In the genomic region with DNA sequence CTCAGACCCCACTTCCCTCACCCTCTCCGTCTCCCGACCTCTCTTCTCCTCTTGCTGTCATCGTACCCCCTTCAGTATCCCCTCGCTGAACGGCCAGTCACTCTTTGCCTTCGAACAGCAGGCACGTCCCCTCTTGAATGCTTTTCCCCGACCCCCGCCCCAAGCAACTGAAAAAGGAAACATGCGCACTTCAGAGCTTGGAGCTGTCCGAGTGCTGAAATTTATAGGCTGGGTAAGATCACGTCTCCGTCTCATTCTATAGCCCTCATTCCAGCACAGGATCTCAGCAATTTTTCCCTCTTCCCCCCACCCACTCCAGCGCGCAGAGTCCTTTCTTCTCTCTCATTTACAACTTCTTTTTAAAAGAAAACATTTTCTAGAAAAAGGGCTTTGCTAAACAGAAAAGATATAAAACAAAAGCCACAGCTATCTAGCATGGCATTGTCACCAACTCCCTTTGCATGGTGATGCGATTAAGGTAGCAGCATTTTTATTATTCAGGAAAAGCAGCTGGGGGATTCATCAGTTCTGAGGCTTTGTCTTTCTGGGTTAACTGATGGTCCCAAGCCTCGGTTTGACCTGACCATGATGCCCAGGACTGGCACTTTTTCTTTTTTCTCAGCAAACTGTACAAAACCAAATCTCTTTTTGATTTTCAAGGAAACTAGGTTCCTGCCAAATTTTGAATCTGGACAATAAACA, we compare ENCODE assay signal across 9 cellular contexts. TPM values are rescaled to one million over a fixed set of nuclear protein-coding genes. Genes with fewer than 3 reads are reported as not detected.
DNase-seq lines count a peak whose midpoint lies in the region; ATAC-seq and TF ChIP-seq lines count a peak whose summit lies in the region.
"Had no signal": no experiment of that assay in that cellular context is flagged by ENCODE, and none has a peak within 500 bp of the region (broad histone marks: within the 10 kb centered on the region; RNA-seq: fewer than 3 reads in every experiment).

A gene (plus strand): TSS at position 249 of the 702 bp plus-strand sequence. CDS start 522 bp downstream, outside the sequence.

- intact Hi-C loops in aorta (cut with DNase I): no loop called here

- H4K20me1 ChIP-seq in GM23338 (replicated peaks; ENCODE audit: insufficient read depth): no peaks in the 10 kb centered on the region

- peaks cover 4% of the 10 kb centered on the region; the same call in 1 of the 3 replicates for H3K4me1 Mint-ChIP-seq in GM23338
- H3K4me1 Mint-ChIP-seq in activated CD4-positive, alpha-beta T cell treated with anti-CD3 and anti-CD28 coated beads, Interleukin-2, amount 10 ng/mL, durations not matched to agents 7 days and 5 days: peaks cover 2% of the 10 kb centered on the region

- H3K27me3 ChIP-seq in GM23338 (ENCODE audit: insufficient read depth): no peaks in the 10 kb centered on the region
- H3K27me3 ChIP-seq in aorta (ENCODE audit: control insufficient read depth in 1 of 2, insufficient read depth in 2 of 2, low read length in 1 of 2): no peaks in the 10 kb centered on the region
- H3K27me3 ChIP-seq in effector memory CD4-positive, alpha-beta T cell (replicated peaks; ENCODE audit: control insufficient read depth, insufficient read depth, low read length, poor library complexity, severe bottlenecking): no peaks in the 10 kb centered on the region

- peak; percentile 88 for ATAC-seq in GM23338
- no peak for ATAC-seq in aorta (ENCODE audit: low FRiP score)
- ATAC-seq in GM19467 (IDR thresholded peaks at IDR 0.05; ENCODE audit: unreplicated experiment): no peak

- CTCF ChIA-PET in activated CD4-positive, alpha-beta T cell treated with anti-CD3 and anti-CD28 coated beads, Interleukin-2, amount 10 ng/mL, durations not matched to agents 7 days and 5 days (lab: Charles Lee): interaction anchor here (0.6 to 1.1 kb wide), 2 partner anchors 52 to 475 kb away, joined by 3 to 4 read pairs; no protein-coding TSS in a partner anchor

- no peaks in the 10 kb centered on the region for H3K9me3 ChIP-seq in aorta (ENCODE audit: control insufficient read depth, low read length)
- no peaks in the 10 kb centered on the region for H3K9me3 ChIP-seq in effector memory CD4-positive, alpha-beta T cell (ENCODE audit: control insufficient read depth, low read length)

- peak; percentile 17 for DNase-seq in A172 (ENCODE audit: low spot score)
- DNase-seq in GM23338 (ENCODE audit: low spot score): peak; percentile 76
- DNase-seq in activated CD4-positive, alpha-beta T cell treated with anti-CD3 and anti-CD28 coated beads, Interleukin-2, amount 10 ng/mL, durations not matched to agents 7 days and 5 days: peak; percentile 26
- DNase-seq in iPS-NIHi7 (ENCODE audit: extremely low spot score): peak; percentile 78
- no peak for DNase-seq in aorta
- no peak for DNase-seq in NCI-H187 (lab: John Stamatoyannopoulos, UW)
- DNase-seq in effector memory CD4-positive, alpha-beta T cell: no peak

- H3K4me1 ChIP-seq in GM23338 (ENCODE audit: insufficient read depth) (peaks cover 10% of the 10 kb centered on the region), aorta (ENCODE audit: control insufficient read depth in 1 of 2, insufficient read depth in 2 of 2, low read length in 2 of 2) (no peaks in the 10 kb centered on the region)
- no peaks in the 10 kb centered on the region for H3K4me1 ChIP-seq in effector memory CD4-positive, alpha-beta T cell (ENCODE audit: control insufficient read depth, insufficient read depth, low read length, poor library complexity, severe bottlenecking)

- 5 to 12% methylated on average over 17 of the region's 17 CpGs for WGBS in aorta, 2 donors

- H3K27ac ChIP-seq in GM23338 (ENCODE audit: low read depth): no peak within 1 kb of the TSS
- H3K27ac ChIP-seq in aorta (ENCODE audit: low read depth in 1 of 2, low read length in 2 of 2): no peak within 1 kb of the TSS
- no peak within 1 kb of the TSS for H3K27ac ChIP-seq in effector memory CD4-positive, alpha-beta T cell (ENCODE audit: insufficient read depth, low read length, poor library complexity, severe bottlenecking)

- H3K27me3 Mint-ChIP-seq in GM23338 (ENCODE audit: insufficient read depth, low read depth, poor library complexity): peaks cover 2% of the 10 kb centered on the region
- H3K27me3 Mint-ChIP-seq in activated CD4-positive, alpha-beta T cell treated with anti-CD3 and anti-CD28 coated beads, Interleukin-2, amount 10 ng/mL, durations not matched to agents 7 days and 5 days: peaks cover 4% of the 10 kb centered on the region

- H3K9me3 Mint-ChIP-seq in GM23338: no peaks in the 10 kb centered on the region; the same call in 2 of the 3 replicates
- H3K9me3 Mint-ChIP-seq in activated CD4-positive, alpha-beta T cell treated with anti-CD3 and anti-CD28 coated beads, Interleukin-2, amount 10 ng/mL, durations not matched to agents 7 days and 5 days: no peaks in the 10 kb centered on the region

- no peak within 1 kb of the TSS for H3K27ac Mint-ChIP-seq in GM23338
- H3K27ac Mint-ChIP-seq in activated CD4-positive, alpha-beta T cell treated with anti-CD3 and anti-CD28 coated beads, Interleukin-2, amount 10 ng/mL, durations not matched to agents 7 days and 5 days: no peak within 1 kb of the TSS

- H3K36me3 Mint-ChIP-seq in GM23338 (ENCODE audit: low read depth): no peaks in the 10 kb centered on the region
- no peaks in the 10 kb centered on the region for H3K36me3 Mint-ChIP-seq in activated CD4-positive, alpha-beta T cell treated with anti-CD3 and anti-CD28 coated beads, Interleukin-2, amount 10 ng/mL, durations not matched to agents 7 days and 5 days (ENCODE audit: low read depth)

- H3K4me3 ChIP-seq in GM23338 (peak within 1 kb of the TSS; percentile 50), aorta (ENCODE audit: low read length in 2 of 2) (no peak within 1 kb of the TSS)
- no peak within 1 kb of the TSS for H3K4me3 ChIP-seq in effector memory CD4-positive, alpha-beta T cell (ENCODE audit: insufficient read depth, low read depth, low read length, poor library complexity, severe bottlenecking)

- peak within 1 kb of the TSS; percentile 66 for H3K4me2 ChIP-seq in GM23338

- H3K9me2 ChIP-seq in GM23338 (ENCODE audit: insufficient read depth): no peaks in the 10 kb centered on the region

- POLR2A ChIA-PET in activated CD4-positive, alpha-beta T cell treated with anti-CD3 and anti-CD28 coated beads, Interleukin-2, amount 10 ng/mL, durations not matched to agents 7 days and 5 days (lab: Charles Lee): no interaction called here

- TF ChIP-seq CTCF in GM23338 (conservative IDR thresholded peaks at IDR 0.05; ENCODE audit: low read depth in 2 of 2): no peak

- H3K4me3 Mint-ChIP-seq in GM23338: peak within 1 kb of the TSS; percentile 72
- no peak within 1 kb of the TSS for H3K4me3 Mint-ChIP-seq in activated CD4-positive, alpha-beta T cell treated with anti-CD3 and anti-CD28 coated beads, Interleukin-2, amount 10 ng/mL, durations not matched to agents 7 days and 5 days

- no peaks in the 10 kb centered on the region for H3F3A ChIP-seq in GM23338 (replicated peaks; ENCODE audit: low read depth)

- H3K36me3 ChIP-seq in GM23338 (ENCODE audit: insufficient read depth) (no peaks in the 10 kb centered on the region), aorta (ENCODE audit: control insufficient read depth in 1 of 2, insufficient read depth in 2 of 2, low read length in 1 of 2) (no peaks in the 10 kb centered on the region)
- H3K36me3 ChIP-seq in effector memory CD4-positive, alpha-beta T cell (ENCODE audit: control insufficient read depth, insufficient read depth, low read length): no peaks in the 10 kb centered on the region

- H3K79me2 ChIP-seq in GM23338 (replicated peaks; ENCODE audit: insufficient read depth): no peaks in the 10 kb centered on the region

- no peak within 1 kb of the TSS for H2AFZ ChIP-seq in GM23338

TF ChIP-seq in GM23338, 12 proteins besides CTCF, POLR2A, EP300 and RAD21:
- TF ChIP-seq CREB1 (CRISPR knock-in tag; IDR thresholded peaks at IDR 0.05; ENCODE audit: low read depth) (no peak), ZNF114 (CRISPR knock-in tag; IDR thresholded peaks at IDR 0.05) (no peak)
- TF ChIP-seq, protein P1, sequence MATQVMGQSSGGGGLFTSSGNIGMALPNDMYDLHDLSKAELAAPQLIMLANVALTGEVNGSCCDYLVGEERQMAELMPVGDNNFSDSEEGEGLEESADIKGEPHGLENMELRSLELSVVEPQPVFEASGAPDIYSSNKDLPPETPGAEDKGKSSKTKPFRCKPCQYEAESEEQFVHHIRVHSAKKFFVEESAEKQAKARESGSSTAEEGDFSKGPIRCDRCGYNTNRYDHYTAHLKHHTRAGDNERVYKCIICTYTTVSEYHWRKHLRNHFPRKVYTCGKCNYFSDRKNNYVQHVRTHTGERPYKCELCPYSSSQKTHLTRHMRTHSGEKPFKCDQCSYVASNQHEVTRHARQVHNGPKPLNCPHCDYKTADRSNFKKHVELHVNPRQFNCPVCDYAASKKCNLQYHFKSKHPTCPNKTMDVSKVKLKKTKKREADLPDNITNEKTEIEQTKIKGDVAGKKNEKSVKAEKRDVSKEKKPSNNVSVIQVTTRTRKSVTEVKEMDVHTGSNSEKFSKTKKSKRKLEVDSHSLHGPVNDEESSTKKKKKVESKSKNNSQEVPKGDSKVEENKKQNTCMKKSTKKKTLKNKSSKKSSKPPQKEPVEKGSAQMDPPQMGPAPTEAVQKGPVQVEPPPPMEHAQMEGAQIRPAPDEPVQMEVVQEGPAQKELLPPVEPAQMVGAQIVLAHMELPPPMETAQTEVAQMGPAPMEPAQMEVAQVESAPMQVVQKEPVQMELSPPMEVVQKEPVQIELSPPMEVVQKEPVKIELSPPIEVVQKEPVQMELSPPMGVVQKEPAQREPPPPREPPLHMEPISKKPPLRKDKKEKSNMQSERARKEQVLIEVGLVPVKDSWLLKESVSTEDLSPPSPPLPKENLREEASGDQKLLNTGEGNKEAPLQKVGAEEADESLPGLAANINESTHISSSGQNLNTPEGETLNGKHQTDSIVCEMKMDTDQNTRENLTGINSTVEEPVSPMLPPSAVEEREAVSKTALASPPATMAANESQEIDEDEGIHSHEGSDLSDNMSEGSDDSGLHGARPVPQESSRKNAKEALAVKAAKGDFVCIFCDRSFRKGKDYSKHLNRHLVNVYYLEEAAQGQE (IDR thresholded peaks at IDR 0.05; ENCODE audit: unreplicated experiment): peak; percentile 82

RNA-seq across cellular contexts. Expression of the gene that starts here (rescaled TPM):
- total RNA-seq in A172 (2014; rRNA removed; shearing (Covaris generic)): not detected in 2 replicates
- not detected in 2 replicates for total RNA-seq in GM23338 (2014; rRNA removed; shearing (Covaris generic))
- polyA plus RNA-seq in GM23338 (2016; fragmentation: Nextera tagmentation; extraction: Ambion mirVana) (not detected in 2 replicates), aorta (not detected)
- total RNA-seq in activated CD4-positive, alpha-beta T cell treated with anti-CD3 and anti-CD28 coated beads, Interleukin-2, amount 10 ng/mL, durations not matched to agents 7 days and 5 days: not detected
- not detected for total RNA-seq in aorta
- total RNA-seq: cardiac septum had no signal

Comparison
In these comparisons a context has a peak if more than half of its experiments do, and no peak if none do; other contexts are left out.
1. Peak in DNase-seq in A172; RNA of the gene not detected or under 1 TPM.
2. Peak in DNase-seq, ATAC-seq, H3K4me3 ChIP-seq and H3K4me2 ChIP-seq in GM23338; RNA of the gene not detected or under 1 TPM.
3. Peak in DNase-seq in activated CD4-positive, alpha-beta T cell treated with anti-CD3 and anti-CD28 coated beads, Interleukin-2, amount 10 ng/mL, durations not matched to agents 7 days and 5 days; RNA of the gene not detected or under 1 TPM.